ENCODE assay signal across 8 cellular contexts in the genomic region with DNA sequence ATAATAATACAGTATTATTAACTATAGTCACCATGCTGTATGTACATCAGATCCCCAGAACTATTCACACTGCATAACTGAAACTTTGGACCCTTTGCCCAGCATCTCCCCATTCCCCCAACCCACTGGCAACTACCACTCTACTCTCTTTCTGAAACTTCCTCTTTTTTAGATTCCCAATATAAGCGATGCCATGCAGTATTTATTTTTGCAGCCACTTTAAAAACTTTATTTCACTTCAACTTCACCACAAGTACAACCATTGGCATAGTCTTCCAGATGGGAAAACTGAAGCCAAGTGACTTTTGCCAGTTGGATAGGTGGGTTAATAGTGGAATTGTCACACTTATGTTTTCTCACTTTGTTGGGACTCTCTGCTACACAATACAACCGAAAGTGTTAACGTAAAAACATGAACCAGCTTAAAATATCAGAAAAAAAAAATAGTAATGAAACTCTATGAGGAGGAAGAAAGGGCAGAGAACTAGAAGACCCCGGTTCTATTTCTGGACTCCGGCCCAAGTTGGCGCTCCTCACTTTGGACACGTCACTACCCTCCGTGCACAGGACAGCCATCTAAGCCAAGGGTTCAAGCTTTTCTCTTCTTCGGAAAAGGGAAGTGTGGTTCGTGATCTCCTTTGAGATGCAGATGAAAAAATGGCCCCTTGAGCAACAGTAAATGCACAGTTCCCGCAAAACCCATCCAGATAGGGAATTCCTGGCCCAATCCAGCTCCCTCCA. TPM values are rescaled to one million over a fixed set of nuclear protein-coding genes. Genes with fewer than 3 reads are reported as not detected.
A peak's percentile ranks its signal among the peaks of the same experiment; 100 is the strongest.
DNase-seq lines count a peak whose midpoint lies in the region; ATAC-seq and TF ChIP-seq lines count a peak whose summit lies in the region.

No MANE protein-coding gene starts in this region.

- no peak overlapping the region for H3K27ac ChIP-seq in mesenchymal stem cell (ENCODE audit: low read length, poor library complexity, severe bottlenecking)

- peaks cover 36% of the 10 kb centered on the region for H3K36me3 ChIP-seq in MG63
- H3K36me3 ChIP-seq in mesenchymal stem cell (ENCODE audit: control insufficient read depth in 1 of 2, insufficient read depth in 2 of 2, low read depth in 1 of 2, low read length in 2 of 2) = peaks cover 0 to 9% of the 10 kb centered on the region in 2 experiments

- no peak overlapping the region for H3K18ac ChIP-seq in mesenchymal stem cell (ENCODE audit: low read depth in 1 of 2, low read length in 2 of 2)

- no peak overlapping the region for H3K23ac ChIP-seq in mesenchymal stem cell (ENCODE audit: low read length in 2 of 2)

- H3K79me1 ChIP-seq in mesenchymal stem cell (replicated peaks; ENCODE audit: low read length, poor library complexity, severe bottlenecking) = peaks cover 10% of the 10 kb centered on the region

- H3K27me3 ChIP-seq in MG63 = no peaks in the 10 kb centered on the region
- H3K27me3 ChIP-seq in mesenchymal stem cell (ENCODE audit: control insufficient read depth in 1 of 2, insufficient read depth in 1 of 2, low read length in 2 of 2) = no peaks in the 10 kb centered on the region

- peaks cover 7% of the 10 kb centered on the region for H3K4me1 ChIP-seq in mesenchymal stem cell (ENCODE audit: control insufficient read depth, insufficient read depth, low read depth, low read length)

- peak overlapping the region; percentile 99 for H3K4me2 ChIP-seq in mesenchymal stem cell (ENCODE audit: low read length, poor library complexity, severe bottlenecking)

- no peak overlapping the region for H4K91ac ChIP-seq in mesenchymal stem cell (ENCODE audit: low read length)

- ATAC-seq in GM19351 (IDR thresholded peaks at IDR 0.05; ENCODE audit: unreplicated experiment) = peak; percentile 22

- H3K14ac ChIP-seq in mesenchymal stem cell (ENCODE audit: low read length in 2 of 2) = no peak overlapping the region

- H2BK5ac ChIP-seq in mesenchymal stem cell (ENCODE audit: low read depth, low read length, poor library complexity, severe bottlenecking) = no peak overlapping the region

- no peak overlapping the region for H2AK5ac ChIP-seq in mesenchymal stem cell (ENCODE audit: low read length, severe bottlenecking)

- peak overlapping the region; percentile 12 for H4K8ac ChIP-seq in mesenchymal stem cell (ENCODE audit: low read length)

- H2AFZ ChIP-seq in mesenchymal stem cell (ENCODE audit: low read depth, low read length) = peak overlapping the region; percentile 86

- DNase-seq in AG10803 (ENCODE audit: low read depth) (no peak), MG63 (peak; percentile 67), astrocyte of the cerebellum (ENCODE audit: low read depth) (no peak), mesenchymal stem cell (peak; percentile 30), kidney tubule cell (ENCODE audit: low spot score) (no peak), NCI-H2029 treated with DMSO at 0.1 percent for 48 hours (lab: John Stamatoyannopoulos, UW) (no peak), activated gamma-delta T cell treated with Interleukin-2 at 50 U/mL for 16 hours (no peak)

- peak overlapping the region; percentile 86 for H3K9ac ChIP-seq in mesenchymal stem cell (ENCODE audit: low read length)

- no peak overlapping the region for H3K4ac ChIP-seq in mesenchymal stem cell (ENCODE audit: low read depth in 1 of 2, low read length in 2 of 2)

- WGBS in mesenchymal stem cell = 11% methylated on average over 7 of the region's 11 CpGs

- H2BK120ac ChIP-seq in mesenchymal stem cell (ENCODE audit: low read depth, low read length) = no peak overlapping the region

- H3K9me3 ChIP-seq in MG63 = no peaks in the 10 kb centered on the region
- H3K9me3 ChIP-seq in mesenchymal stem cell (ENCODE audit: control insufficient read depth, low read length) = no peaks in the 10 kb centered on the region

- in situ Hi-C loops in astrocyte of the cerebellum (cut with HindIII; ENCODE audit: low sequenced_read_pairs) = no loop called here

- no peak for TF ChIP-seq CTCF in AG10803 (conservative IDR thresholded peaks at IDR 0.05; ENCODE audit: low read length)
- no peak for TF ChIP-seq CTCF in astrocyte of the cerebellum (IDR thresholded peaks at IDR 0.05; ENCODE audit: low read depth, low read length, missing control alignments)

- H2BK15ac ChIP-seq in mesenchymal stem cell (ENCODE audit: low read depth, poor library complexity, severe bottlenecking) = no peak overlapping the region

- no peak overlapping the region for H2BK12ac ChIP-seq in mesenchymal stem cell (ENCODE audit: low read length in 2 of 2)

- peak overlapping the region; percentile 83 for H3K4me3 ChIP-seq in AG10803 (ENCODE audit: low read length)
- peak overlapping the region; percentile 83 for H3K4me3 ChIP-seq in MG63
- H3K4me3 ChIP-seq in astrocyte of the cerebellum (ENCODE audit: low read depth, low read length) = peak overlapping the region; percentile 83
- peak overlapping the region; percentile 91 to 92 for H3K4me3 ChIP-seq in mesenchymal stem cell (ENCODE audit: insufficient read depth in 1 of 2, low read depth in 1 of 2, low read length in 2 of 2)

RNA-seq across cellular contexts. Expression of a gene that starts 0.7 kb away (rescaled TPM):
- 58.3 and 92.9 TPM in 2 replicates for total RNA-seq in MG63 (2014; rRNA removed; shearing (Covaris generic); ENCODE audit: low replicate concordance)
- 3.5 TPM for polyA plus RNA-seq in mesenchymal stem cell (2013, experiment 1 of 2)
- 3.5 TPM for polyA plus RNA-seq in mesenchymal stem cell (2013, experiment 2 of 2)

Comparison
In these comparisons a context has a peak if more than half of its experiments do, and no peak if none do; other contexts are left out.
1. DNase-seq: peak in MG63 (single experiment) and mesenchymal stem cell (single experiment); none in AG10803 (single experiment), astrocyte of the cerebellum (single experiment), kidney tubule cell (single experiment), NCI-H2029 treated with DMSO at 0.1 percent for 48 hours (single experiment) and activated gamma-delta T cell treated with Interleukin-2 at 50 U/mL for 16 hours (single experiment).
2. Peak in every context shown above with its lines, with median percentiles within 50 percentile points of each other: H3K4me3 ChIP-seq.